Comparison of ENCODE assay signal across 8 cellular contexts in genomic region chr3:31959951-31960792, GRCh38. TPM values are rescaled to one million over a fixed set of nuclear protein-coding genes. Genes with fewer than 3 reads are reported as not detected.
DNase-seq lines count a peak whose midpoint lies in the region; ATAC-seq and TF ChIP-seq lines count a peak whose summit lies in the region.

No MANE protein-coding gene starts in this region.

- no peaks in the 10 kb centered on the region for H3K4me1 Mint-ChIP-seq in immature natural killer cell

- WGBS in adipose tissue, 3 donors, result 40 to 76% (median 45%) methylated on average over 7 of the region's 7 CpGs

- H3K27me3 Mint-ChIP-seq in immature natural killer cell (ENCODE audit: low read depth in 3 of 3), result peaks cover 0 to 4% (median 3%) of the 10 kb centered on the region in 3 donors

- H3K9me3 ChIP-seq in HEK293 (ENCODE audit: control insufficient read depth, insufficient read depth, low read depth, low read length), result no peaks in the 10 kb centered on the region
- H3K9me3 ChIP-seq in iPS-18a (ENCODE audit: control insufficient read depth, low read depth, low read length), result peaks cover 4% of the 10 kb centered on the region
- peaks cover 0 to 10% (median 8%) of the 10 kb centered on the region in 3 donors for H3K9me3 ChIP-seq in tibial artery

- no peaks in the 10 kb centered on the region for H3K36me3 Mint-ChIP-seq in immature natural killer cell

- peak overlapping the region; percentile 29 for H3K9ac ChIP-seq in iPS-18a (ENCODE audit: low read length)

- H3K4me1 ChIP-seq in HEK293 (ENCODE audit: control insufficient read depth, insufficient read depth, low read length) (peaks cover 14% of the 10 kb centered on the region), iPS-18a (ENCODE audit: control insufficient read depth, low read depth, low read length) (peaks cover 38% of the 10 kb centered on the region), tibial artery (peaks cover 0 to 40% (median 24%) of the 10 kb centered on the region in 4 donors)

- H3K4me3 Mint-ChIP-seq in immature natural killer cell, result no peak overlapping the region

- TF ChIP-seq CTCF in HEK293 (tag by site-specific recombination; IDR thresholded peaks at IDR 0.05), result no peak
- TF ChIP-seq CTCF in tibial artery (IDR thresholded peaks at IDR 0.05), result no peak

- H3K36me3 ChIP-seq in HEK293 (ENCODE audit: control insufficient read depth in 2 of 2, insufficient read depth in 1 of 2, low read length in 2 of 2), result no peaks in the 10 kb centered on the region
- H3K36me3 ChIP-seq in iPS-18a (ENCODE audit: control insufficient read depth, low read depth, low read length), result no peaks in the 10 kb centered on the region
- H3K36me3 ChIP-seq in tibial artery, result peaks cover 0 to 3% (median 0%) of the 10 kb centered on the region in 3 donors

- H3K9me3 Mint-ChIP-seq in immature natural killer cell, result peaks cover 0 to 5% (median 0%) of the 10 kb centered on the region in 6 donors

- CTCF ChIA-PET in HEK293 (lab: Yijun Ruan, JAX), result interaction anchor here (0.6 to 1.2 kb wide), 3 partner anchors 59 to 604 kb away, joined by 3 to 4 read pairs (median 4); no protein-coding TSS in a partner anchor

- H3K4me3 ChIP-seq in HEK293 (ENCODE audit: low read depth, low read length) (no peak overlapping the region), iPS-18a (ENCODE audit: low read length) (peak overlapping the region; percentile 50), tibial artery (peak overlapping the region; percentile 41 to 45)

- no peaks in the 10 kb centered on the region for H3K27me3 ChIP-seq in iPS-18a (ENCODE audit: control insufficient read depth, insufficient read depth, low read length)
- H3K27me3 ChIP-seq in tibial artery, result no peaks in the 10 kb centered on the region

- H3K27ac Mint-ChIP-seq in immature natural killer cell, result peak overlapping the region in 1 of 6 donors; percentile 26

- H3K27ac ChIP-seq in HEK293 (ENCODE audit: extremely low read depth, low read depth, low read length), result no peak overlapping the region
- peak overlapping the region; percentile 54 for H3K27ac ChIP-seq in adipose tissue (ENCODE audit: low read depth, low read length)
- peak overlapping the region; percentile 62 for H3K27ac ChIP-seq in iPS-18a (ENCODE audit: low read length)
- H3K27ac ChIP-seq in tibial artery, result peak overlapping the region; percentile 70 to 83

- intact Hi-C loops in tibial artery (cut with DNase I; ENCODE audit: low total_unique reads), result no loop called here

- POLR2A ChIA-PET in HEK293 (lab: Yijun Ruan, JAX), result no interaction called here

- ATAC-seq in GM18858 (IDR thresholded peaks at IDR 0.05; ENCODE audit: unreplicated experiment), result no peak

- DNase-seq in tibial artery (no peak), NCI-H2029 treated with DMSO at 0.1 percent for 48 hours (lab: John Stamatoyannopoulos, UW) (no peak), activated gamma-delta T cell (lab: John Stamatoyannopoulos, UW) (no peak), immature natural killer cell (no peak)

TF ChIP-seq in HEK293, 187 proteins besides CTCF, POLR2A, EP300 and RAD21:
- TF ChIP-seq PRDM1 (tag by site-specific recombination; IDR thresholded peaks at IDR 0.05) (0 out of 2 replicates have a peak, but pooled peaks have one; percentile 40), ZNF202 (tag by site-specific recombination; IDR thresholded peaks at IDR 0.05; ENCODE audit: borderline replicate concordance) (no peak)

RNA-seq across cellular contexts. Expression of gene OSBPL10, which starts 20.9 kb away (rescaled TPM):
- polyA plus RNA-seq in adipose tissue (1 to 10 TPM; 1.0 to 4.3 (median 3.8) TPM), immature natural killer cell (under 1 TPM in 2 of 3 donors, not detected in 1; 0.19 to 0.50 TPM)

RNA-seq across cellular contexts. Expression of gene ZNF860, which starts 21.4 kb away (rescaled TPM):
- polyA plus RNA-seq in adipose tissue (under 1 TPM; 0.07 to 0.34 (median 0.09) TPM), immature natural killer cell (not detected)
